ENCODE assay signal across 2 cellular contexts in genomic region chr6:157977176-157977804, GRCh38.
TF ChIP-seq lines count a peak whose summit lies in the region.

No MANE protein-coding gene starts in this region.

TF ChIP-seq in HepG2, 621 proteins besides CTCF, POLR2A, EP300 and RAD21:
- TF ChIP-seq ZNF687 (CRISPR knock-in tag; IDR thresholded peaks at IDR 0.05) (0 out of 2 replicates have a peak, but pooled peaks have one; percentile 24), ZZZ3 (CRISPR knock-in tag; IDR thresholded peaks at IDR 0.05; ENCODE audit: borderline replicate concordance) (0 out of 2 replicates have a peak, but pooled peaks have one; percentile 47), ZNF776 (CRISPR knock-in tag; IDR thresholded peaks at IDR 0.05) (0 out of 2 replicates have a peak, but pooled peaks have one; percentile 42), KDM5B (CRISPR knock-in tag; IDR thresholded peaks at IDR 0.05; ENCODE audit: borderline replicate concordance) (0 out of 2 replicates have a peak, but pooled peaks have one; percentile 4), NFE2L2 (IDR thresholded peaks at IDR 0.05; ENCODE audit: low read length) (no peak), ZNF639 (CRISPR knock-in tag; conservative IDR thresholded peaks at IDR 0.05) (no peak), MNT (IDR thresholded peaks at IDR 0.05) (peak; percentile 24; the same call in 1 of the 2 replicates)
- TF ChIP-seq, protein P1, sequence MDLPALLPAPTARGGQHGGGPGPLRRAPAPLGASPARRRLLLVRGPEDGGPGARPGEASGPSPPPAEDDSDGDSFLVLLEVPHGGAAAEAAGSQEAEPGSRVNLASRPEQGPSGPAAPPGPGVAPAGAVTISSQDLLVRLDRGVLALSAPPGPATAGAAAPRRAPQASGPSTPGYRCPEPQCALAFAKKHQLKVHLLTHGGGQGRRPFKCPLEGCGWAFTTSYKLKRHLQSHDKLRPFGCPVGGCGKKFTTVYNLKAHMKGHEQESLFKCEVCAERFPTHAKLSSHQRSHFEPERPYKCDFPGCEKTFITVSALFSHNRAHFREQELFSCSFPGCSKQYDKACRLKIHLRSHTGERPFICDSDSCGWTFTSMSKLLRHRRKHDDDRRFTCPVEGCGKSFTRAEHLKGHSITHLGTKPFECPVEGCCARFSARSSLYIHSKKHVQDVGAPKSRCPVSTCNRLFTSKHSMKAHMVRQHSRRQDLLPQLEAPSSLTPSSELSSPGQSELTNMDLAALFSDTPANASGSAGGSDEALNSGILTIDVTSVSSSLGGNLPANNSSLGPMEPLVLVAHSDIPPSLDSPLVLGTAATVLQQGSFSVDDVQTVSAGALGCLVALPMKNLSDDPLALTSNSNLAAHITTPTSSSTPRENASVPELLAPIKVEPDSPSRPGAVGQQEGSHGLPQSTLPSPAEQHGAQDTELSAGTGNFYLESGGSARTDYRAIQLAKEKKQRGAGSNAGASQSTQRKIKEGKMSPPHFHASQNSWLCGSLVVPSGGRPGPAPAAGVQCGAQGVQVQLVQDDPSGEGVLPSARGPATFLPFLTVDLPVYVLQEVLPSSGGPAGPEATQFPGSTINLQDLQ (CRISPR knock-in tag; IDR thresholded peaks at IDR 0.05), result peak; percentile 69; the same call in 1 of the 2 replicates

TF ChIP-seq in H1, 55 proteins besides CTCF, POLR2A, EP300 and RAD21:
- no peak for TF ChIP-seq E2F6 (IDR thresholded peaks at IDR 0.05)
- no peak for TF ChIP-seq TBP (IDR thresholded peaks at IDR 0.05; ENCODE audit: low read depth, low read length)
- no peak for TF ChIP-seq BACH1 (IDR thresholded peaks at IDR 0.05; ENCODE audit: low read length)
- TF ChIP-seq CHD7 (IDR thresholded peaks at IDR 0.05; ENCODE audit: insufficient replicate concordance, low read length), result no peak
- TF ChIP-seq TCF12 (IDR thresholded peaks at IDR 0.05; ENCODE audit: low read depth, low read length), result no peak
- no peak for TF ChIP-seq NANOG (IDR thresholded peaks at IDR 0.05; ENCODE audit: insufficient read depth, low read depth, low read length, poor library complexity, severe bottlenecking)
